10 cellular contexts compared by ENCODE assay signal in genomic region chr12:6279256-6279628, GRCh38. TPM values are rescaled to one million over a fixed set of nuclear protein-coding genes. Genes with fewer than 3 reads are reported as not detected.
A peak's percentile ranks its signal among the peaks of the same experiment; 100 is the strongest.
DNase-seq lines count a peak whose midpoint lies in the region; ATAC-seq, FAIRE-seq and TF ChIP-seq lines count a peak whose summit lies in the region.
"Had no signal": no experiment of that assay in that cellular context is flagged by ENCODE, and none has a peak within 500 bp of the region (broad histone marks: within the 10 kb centered on the region; RNA-seq: fewer than 3 reads in every experiment).

No MANE protein-coding gene starts in this region.

- no peaks in the 10 kb centered on the region for H3K9me3 ChIP-seq in K562 (replicated peaks; ENCODE audit: control insufficient read depth, insufficient read depth, low read depth, low read length)
- no peaks in the 10 kb centered on the region for H3K9me3 ChIP-seq in mucosa of stomach (ENCODE audit: control insufficient read depth, low read length)
- no peaks in the 10 kb centered on the region for H3K9me3 ChIP-seq in tibial nerve
- H3K9me3 ChIP-seq: BE2C had no signal

- no TSS peak for BruUV-seq in K562 (replicated peaks; lab: Mats Ljungman, UMichigan)

- peaks cover 6% of the 10 kb centered on the region for H3K4me1 Mint-ChIP-seq in activated naive CD4-positive, alpha-beta T cell treated with anti-CD3 and anti-CD28 coated beads, Interleukin-2, amount 10 ng/mL, durations not matched to agents 7 days and 5 days

- no peak overlapping the region for H2AFZ ChIP-seq in K562 (ENCODE audit: low read depth, low read length)

- peaks cover 78% of the 10 kb centered on the region for H3K27me3 Mint-ChIP-seq in activated naive CD4-positive, alpha-beta T cell treated with anti-CD3 and anti-CD28 coated beads, Interleukin-2, amount 10 ng/mL, durations not matched to agents 7 days and 5 days

- no peaks in the 10 kb centered on the region; the same call in 1 of the 2 replicates for H4K20me1 ChIP-seq in K562 (replicated peaks; ENCODE audit: control insufficient read depth, insufficient read depth, low read length)

- H3K36me3 ChIP-seq in K562 (ENCODE audit: control insufficient read depth, insufficient read depth, low read length) (no peaks in the 10 kb centered on the region), mucosa of stomach (ENCODE audit: control insufficient read depth, insufficient read depth, low read length) (no peaks in the 10 kb centered on the region), tibial nerve (no peaks in the 10 kb centered on the region)
- H3K36me3 ChIP-seq: BE2C had no signal

- peak overlapping the region; percentile 37; the same call in 1 of the 2 replicates for H3K4me2 ChIP-seq in K562 (ENCODE audit: insufficient read depth, low read length)

- H3K9ac ChIP-seq in K562 (ENCODE audit: insufficient read depth in 1 of 2, low read depth in 2 of 2, low read length in 2 of 2), result no peak overlapping the region
- H3K9ac ChIP-seq in mucosa of stomach (ENCODE audit: low read length), result peak overlapping the region; percentile 70

- no peak for DNase-seq in activated naive CD4-positive, alpha-beta T cell treated with anti-CD3 and anti-CD28 coated beads, Interleukin-2, amount 10 ng/mL, durations not matched to agents 7 days and 5 days
- DNase-seq in activated naive CD4-positive, alpha-beta T cell treated with anti-CD3 and anti-CD28 coated beads, Interleukin-2, amount 50 U/mL, for 72 hours (ENCODE audit: low spot score in 2 of 2), result no peak
- DNase-seq in K562 (ENCODE audit: extremely low read depth in 1 of 4, low spot score in 3 of 4), result peak in 1 of 4 experiments; percentile 0
- no peak for DNase-seq in tibial nerve (ENCODE audit: low spot score in 2 of 2)
- no peak for DNase-seq in NCI-H526 treated with DMSO at 0.1 percent for 48 hours (lab: John Stamatoyannopoulos, UW)
- no peak for DNase-seq in activated CD8-positive, alpha-beta memory T cell treated with anti-CD3 and anti-CD28 coated beads, Interleukin-2, amount 50 U/mL, for 4 hours

- peak overlapping the region; percentile 52 for H3K4me3 Mint-ChIP-seq in activated naive CD4-positive, alpha-beta T cell treated with anti-CD3 and anti-CD28 coated beads, Interleukin-2, amount 10 ng/mL, durations not matched to agents 7 days and 5 days

- H3K36me3 Mint-ChIP-seq in activated naive CD4-positive, alpha-beta T cell treated with anti-CD3 and anti-CD28 coated beads, Interleukin-2, amount 10 ng/mL, durations not matched to agents 7 days and 5 days, result no peaks in the 10 kb centered on the region
- no peaks in the 10 kb centered on the region for H3K36me3 Mint-ChIP-seq in activated naive CD4-positive, alpha-beta T cell treated with anti-CD3 and anti-CD28 coated beads, Interleukin-2, amount 50 U/mL, for 72 hours

- TF ChIP-seq POLR2A in K562 (conservative IDR thresholded peaks at IDR 0.05) (no peak), tibial nerve (IDR thresholded peaks at IDR 0.05) (no peak)

- H3K9me3 Mint-ChIP-seq in activated naive CD4-positive, alpha-beta T cell treated with anti-CD3 and anti-CD28 coated beads, Interleukin-2, amount 10 ng/mL, durations not matched to agents 7 days and 5 days, result no peaks in the 10 kb centered on the region
- no peaks in the 10 kb centered on the region for H3K9me3 Mint-ChIP-seq in activated naive CD4-positive, alpha-beta T cell treated with anti-CD3 and anti-CD28 coated beads, Interleukin-2, amount 50 U/mL, for 72 hours

- in situ Hi-C loops in K562 (cut with MboI), result loop anchor here (5.0 kb wide), 2 partner anchors 72 to 212 kb away; no protein-coding TSS in a partner anchor

- no peak for TF ChIP-seq EP300 in K562 (IDR thresholded peaks at IDR 0.05; ENCODE audit: low read length)
- TF ChIP-seq EP300 in tibial nerve (IDR thresholded peaks at IDR 0.05), result no peak

- TF ChIP-seq CTCF in K562 (IDR thresholded peaks at IDR 0.05 in 2 of 3, conservative IDR thresholded peaks at IDR 0.05 in 1 of 3; ENCODE audit: insufficient read depth in 2 of 3, low read depth in 1 of 3, low read length in 3 of 3) (no peak), tibial nerve (IDR thresholded peaks at IDR 0.05) (no peak)

- ATAC-seq in activated naive CD4-positive, alpha-beta T cell treated with anti-CD3 and anti-CD28 coated beads, Interleukin-2, amount 50 U/mL, for 72 hours, result no peak
- ATAC-seq in K562 (no peak), GM18520 (IDR thresholded peaks at IDR 0.05; ENCODE audit: unreplicated experiment) (no peak)

- no peak overlapping the region for H3K4me3 ChIP-seq in K562
- H3K4me3 ChIP-seq in mucosa of stomach (ENCODE audit: low read length), result peak overlapping the region; percentile 28
- no peak overlapping the region for H3K4me3 ChIP-seq in tibial nerve

- CTCF ChIA-PET in activated naive CD4-positive, alpha-beta T cell treated with anti-CD3 and anti-CD28 coated beads, Interleukin-2, amount 10 ng/mL, durations not matched to agents 7 days and 5 days (lab: Charles Lee), result interaction anchor here (0.5 to 5.8 kb wide), 21 partner anchors 9 to 291 kb away, joined by 3 to 109 read pairs (median 4); no protein-coding TSS in a partner anchor
- CTCF ChIA-PET in K562 (lab: Yijun Ruan, JAX; ENCODE audit: low intra/inter-chr PET ratio), result interaction anchor here (0.7 to 2.9 kb wide), 3 partner anchors 83 to 217 kb away, joined by 5 to 23 read pairs (median 14); no protein-coding TSS in a partner anchor

- no peak for TF ChIP-seq RAD21 in K562 (CRISPR knock-in tag; conservative IDR thresholded peaks at IDR 0.05 in 1 of 2, IDR thresholded peaks at IDR 0.05 in 1 of 2)

- H3K27ac ChIP-seq in K562 (ENCODE audit: extremely low read depth, low read depth, low read length) (no peak overlapping the region), tibial nerve (peak overlapping the region in 3 of 4 donors; percentile 71 to 93 (median 89))

- H3K4me1 ChIP-seq in K562 (replicated peaks in 1 of 2; ENCODE audit: control insufficient read depth in 2 of 2, insufficient read depth in 2 of 2, low read length in 2 of 2) (peaks cover 6 to 18% of the 10 kb centered on the region in 2 experiments; a peak in 4 of 5 replicates), mucosa of stomach (ENCODE audit: control insufficient read depth, insufficient read depth, low read length) (peaks cover 36% of the 10 kb centered on the region), tibial nerve (peaks cover 0 to 41% (median 11%) of the 10 kb centered on the region in 4 donors)

- intact Hi-C loops in K562 (cut with micrococcal nuclease), result no loop called here

- H3K9me1 ChIP-seq in K562 (ENCODE audit: control insufficient read depth, insufficient read depth, low read length), result no peaks in the 10 kb centered on the region

- H3K27ac Mint-ChIP-seq in activated naive CD4-positive, alpha-beta T cell treated with anti-CD3 and anti-CD28 coated beads, Interleukin-2, amount 10 ng/mL, durations not matched to agents 7 days and 5 days, result no peak overlapping the region
- no peak overlapping the region for H3K27ac Mint-ChIP-seq in activated naive CD4-positive, alpha-beta T cell treated with anti-CD3 and anti-CD28 coated beads, Interleukin-2, amount 50 U/mL, for 72 hours

- 34% methylated on average over 7 of the region's 12 CpGs for WGBS in K562 (ENCODE audit: insufficient coverage, low coverage, missing lambda C conversion rate)
- WGBS in tibial nerve, 2 donors, result 91 to 92% methylated on average over 12 of the region's 12 CpGs

- H3K27me3 ChIP-seq in K562 (ENCODE audit: control insufficient read depth in 2 of 2, insufficient read depth in 2 of 2, low read length in 2 of 2) (peaks cover 7 to 10% of the 10 kb centered on the region in 2 experiments; a peak in 4 of 5 replicates), mucosa of stomach (ENCODE audit: control insufficient read depth, insufficient read depth, low read length) (no peaks in the 10 kb centered on the region), tibial nerve (no peaks in the 10 kb centered on the region)
- H3K27me3 ChIP-seq: BE2C had no signal

- no peak for FAIRE-seq in K562 (lab: Jason Lieb, UNC)

- no peaks in the 10 kb centered on the region for H3K79me2 ChIP-seq in K562 (ENCODE audit: control insufficient read depth, insufficient read depth, low read length)

- POLR2A ChIA-PET in K562 (lab: Yijun Ruan, JAX), result interaction anchor here (1.0 to 1.2 kb wide), 2 partner anchors 38 to 117 kb away, joined by 3 to 4 read pairs; no protein-coding TSS in a partner anchor

TF ChIP-seq in K562, 482 proteins besides CTCF, POLR2A, EP300 and RAD21 (continues in another document):
- TF ChIP-seq NR2F6 (CRISPR knock-in tag; IDR thresholded peaks at IDR 0.05) (no peak), POU5F1 (IDR thresholded peaks at IDR 0.05; ENCODE audit: borderline replicate concordance, low read depth, low read length, partially characterized antibody) (no peak), NR2C2 (CRISPR knock-in tag; IDR thresholded peaks at IDR 0.05) (no peak), NR2C2 (tag; IDR thresholded peaks at IDR 0.05) (no peak)

RNA-seq across cellular contexts. Expression of gene PLEKHG6, which starts 31.2 kb away (rescaled TPM):
- not detected for total RNA-seq in activated naive CD4-positive, alpha-beta T cell treated with anti-CD3 and anti-CD28 coated beads, Interleukin-2, amount 50 U/mL, for 72 hours
- 1.9 TPM in 1 of 2 replicates, not detected in the other for total RNA-seq in K562 (2011; cell fraction: chromatin; rRNA removed; ENCODE audit: low replicate concordance)
- 0.50 and 0.92 TPM in 2 replicates for total RNA-seq in K562 (2011; cell fraction: nucleolus; rRNA removed)
- total RNA-seq in K562 (2011; cell fraction: nucleoplasm; rRNA removed), result 0.15 and 0.29 TPM in 2 replicates
- total RNA-seq in K562 (2014; rRNA removed), result 0.33 and 0.41 TPM in 2 replicates
- total RNA-seq in K562 (2014; rRNA removed; fragmentation: Illumina TruSeq; extraction: Trizol), result 0.19 and 0.29 TPM in 2 replicates
- not detected in 2 replicates for total RNA-seq in K562 (2015; rRNA removed; fragmentation: Illumina TruSeq; extraction: Trizol)
- total RNA-seq in K562 (2021), result 0.86 and 1.2 TPM in 2 replicates
- polyA plus RNA-seq in K562 (2011; rRNA removed), result 0.28 and 0.38 TPM in 2 replicates
- 1.0 and 5.3 TPM in 2 replicates for polyA plus RNA-seq in K562 (2011; cell fraction: cytosol; rRNA removed)
- 0.24 and 0.26 TPM in 2 replicates for polyA plus RNA-seq in K562 (2011; cell fraction: nucleus; rRNA removed)
- 0.35 and 0.84 TPM in 2 replicates for polyA plus RNA-seq in K562 (2012)
- polyA plus RNA-seq in K562 (2014; fragmentation: Illumina TruSeq; extraction: Trizol), result 0.18 and 0.42 TPM in 2 replicates
- polyA plus RNA-seq in K562 (2014; fragmentation: Nextera tagmentation; extraction: Ambion mirVana), result not detected
- 0.22 and 0.54 TPM in 2 replicates for polyA plus RNA-seq in K562 (2014; rRNA removed)
- 0.09 and 0.18 TPM in 2 replicates for polyA minus RNA-seq in K562 (2011; rRNA and poly(A)+ RNA removed)
- polyA minus RNA-seq in K562 (2011; cell fraction: cytosol; rRNA and poly(A)+ RNA removed), result not detected in 2 replicates
- polyA minus RNA-seq in K562 (2011; cell fraction: nucleus; rRNA and poly(A)+ RNA removed), result 0.33 and 0.81 TPM in 2 replicates
- total RNA-seq in tibial nerve, result 10 to 100 TPM in 1 of 4 donors, 1 to 10 TPM in 2, not detected in 1; 2.9 to 15.3 (median 7.6) TPM
- total RNA-seq: temporal lobe had no signal
